Comparison of ENCODE assay signal across 19 cellular contexts in genomic region chr4:100870940-100871772, GRCh38.
"Had no signal": no experiment of that assay in that cellular context is flagged by ENCODE, and none has a peak within 500 bp of the region (broad histone marks: within the 10 kb centered on the region; RNA-seq: fewer than 3 reads in every experiment).

No MANE protein-coding gene starts in this region.

- H3K27ac ChIP-seq: gastrocnemius medialis, lower lobe of right lung, neural progenitor cell, thoracic aorta had no signal

- H3K4me3 Mint-ChIP-seq: activated B cell treated with CpG ODN at 0.5 μM for 24 hours; activated CD4-positive, alpha-beta T cell treated with anti-CD3 and anti-CD28 coated beads for 36 hours; activated naive CD8-positive, alpha-beta T cell treated with anti-CD3 and anti-CD28 coated beads for 36 hours; naive thymus-derived CD4-positive, alpha-beta T cell; neural progenitor cell had no signal

- H3K36me3 Mint-ChIP-seq: activated naive CD8-positive, alpha-beta T cell treated with anti-CD3 and anti-CD28 coated beads for 36 hours had no signal

- FAIRE-seq: islet of Langerhans had no signal

- DNase-seq: activated B cell treated with CpG ODN at 0.5 μM for 24 hours; activated CD4-positive, alpha-beta T cell treated with anti-CD3 and anti-CD28 coated beads for 36 hours; activated CD4-positive, alpha-beta T cell treated with anti-CD3 and anti-CD28 coated beads, Interleukin-2, amount 50 U/mL, for 48 hours; activated naive CD4-positive, alpha-beta T cell treated with Interleukin-2 at 50 U/mL for 16 hours; activated naive CD8-positive, alpha-beta T cell treated with anti-CD3 and anti-CD28 coated beads for 36 hours; activated T-cell treated with anti-CD3 and anti-CD28 coated beads, Interleukin-2, amount 50 U/mL, for 48 hours; amniotic stem cell; cortex of kidney; erythroblast; gastrocnemius medialis; left cardiac atrium; lower lobe of right lung; naive thymus-derived CD4-positive, alpha-beta T cell; stimulated activated CD4-positive, alpha-beta T cell treated with anti-CD3 and anti-CD28 coated beads, Interleukin-4, amount 100 ng/mL, for 24 hours; stimulated activated naive CD4-positive, alpha-beta T cell treated with Interleukin-2 at 50 U/mL for 16 hours; T-helper 9 cell had no signal

- H3K4me1 Mint-ChIP-seq: activated B cell treated with CpG ODN at 0.5 μM for 24 hours; activated CD4-positive, alpha-beta T cell treated with anti-CD3 and anti-CD28 coated beads for 36 hours; activated naive CD8-positive, alpha-beta T cell treated with anti-CD3 and anti-CD28 coated beads for 36 hours; naive thymus-derived CD4-positive, alpha-beta T cell had no signal

- H3K27ac Mint-ChIP-seq: activated B cell treated with CpG ODN at 0.5 μM for 24 hours; activated CD4-positive, alpha-beta T cell treated with anti-CD3 and anti-CD28 coated beads for 36 hours; activated naive CD8-positive, alpha-beta T cell treated with anti-CD3 and anti-CD28 coated beads for 36 hours; naive thymus-derived CD4-positive, alpha-beta T cell; neural progenitor cell had no signal

- H3K4me3 ChIP-seq: gastrocnemius medialis, lower lobe of right lung, neural progenitor cell, thoracic aorta had no signal

- H3K36me3 ChIP-seq: gastrocnemius medialis, lower lobe of right lung, neural progenitor cell, thoracic aorta had no signal

- H3K4me1 ChIP-seq: gastrocnemius medialis, lower lobe of right lung had no signal

- H2AFZ ChIP-seq: neural progenitor cell had no signal

- H3K9me3 ChIP-seq: gastrocnemius medialis, lower lobe of right lung, thoracic aorta had no signal

- H3K9ac ChIP-seq: neural progenitor cell had no signal

- H3K27me3 ChIP-seq: gastrocnemius medialis, neural progenitor cell had no signal

- H3K4me2 ChIP-seq: neural progenitor cell had no signal
